In genomic region chr7:116954443-116954838, GRCh38 we compare ENCODE assay signal across 8 cellular contexts. TPM values are rescaled to one million over a fixed set of nuclear protein-coding genes. Genes with fewer than 3 reads are reported as not detected.
A peak's percentile ranks its signal among the peaks of the same experiment; 100 is the strongest.
DNase-seq lines count a peak whose midpoint lies in the region; ATAC-seq, FAIRE-seq and TF ChIP-seq lines count a peak whose summit lies in the region.

No MANE protein-coding gene starts in this region.

- peaks cover 0 to 6% (median 2%) of the 10 kb centered on the region in 7 donors for H3K9me3 Mint-ChIP-seq in CD14-positive monocyte
- H3K9me3 Mint-ChIP-seq in chondrocyte (ENCODE audit: low read depth) = no peaks in the 10 kb centered on the region
- no peaks in the 10 kb centered on the region for H3K9me3 Mint-ChIP-seq in natural killer cell

- peak overlapping the region; percentile 73 for H3K4me3 ChIP-seq in HL-60 (replicated peaks; ENCODE audit: insufficient read depth, low read length)

- H3K4me1 Mint-ChIP-seq in CD14-positive monocyte (peaks cover 31% of the 10 kb centered on the region), chondrocyte (ENCODE audit: low read depth) (peaks cover 35% of the 10 kb centered on the region), natural killer cell (peaks cover 21% of the 10 kb centered on the region in 2 donors)

- no peak for TF ChIP-seq POLR2A in H54 (IDR thresholded peaks at IDR 0.05; ENCODE audit: low read depth, low read length)

- no peak for TF ChIP-seq CTCF in CD14-positive monocyte (IDR thresholded peaks at IDR 0.05)
- TF ChIP-seq CTCF in HL-60 (IDR thresholded peaks at IDR 0.05; ENCODE audit: insufficient read depth, low read length) = no peak
- TF ChIP-seq CTCF in chondrocyte (IDR thresholded peaks at IDR 0.05) = peak; percentile 1
- no peak for TF ChIP-seq CTCF in natural killer cell (IDR thresholded peaks at IDR 0.05)

- DNase-seq in CD14-positive monocyte (ENCODE audit: low spot score) (no peak), HL-60 (ENCODE audit: low read depth in 1 of 2, low spot score in 1 of 2) (no peak), chondrocyte (ENCODE audit: low spot score) (no peak), natural killer cell (no peak), H54 (ENCODE audit: insufficient read length, low spot score) (no peak), GDM1 (lab: John Stamatoyannopoulos, UW) (no peak), NCI-H2029 (lab: John Stamatoyannopoulos, UW) (no peak), AG20443 (ENCODE audit: low spot score) (no peak)

- peak overlapping the region; percentile 94 for H3K27ac ChIP-seq in HL-60 (replicated peaks)

- H3K27me3 ChIP-seq in HL-60 (ENCODE audit: insufficient read depth, poor library complexity, severe bottlenecking) = no peaks in the 10 kb centered on the region

- H3K27ac Mint-ChIP-seq in CD14-positive monocyte = peak overlapping the region; percentile 73 to 94 (median 88)
- H3K27ac Mint-ChIP-seq in chondrocyte (ENCODE audit: unreplicated experiment) = peak overlapping the region; percentile 97
- peak overlapping the region; percentile 19 to 80 for H3K27ac Mint-ChIP-seq in natural killer cell

- peaks cover 0 to 3% of the 10 kb centered on the region in 2 donors for H3K36me3 Mint-ChIP-seq in CD14-positive monocyte
- H3K36me3 Mint-ChIP-seq in chondrocyte (ENCODE audit: low read depth) = no peaks in the 10 kb centered on the region
- no peaks in the 10 kb centered on the region for H3K36me3 Mint-ChIP-seq in natural killer cell

- intact Hi-C loops in CD14-positive monocyte (cut with micrococcal nuclease) = no loop called here
- intact Hi-C loops in natural killer cell (cut with micrococcal nuclease) = no loop called here

- no peak for ATAC-seq in natural killer cell

- no peak for FAIRE-seq in H54 (lab: Jason Lieb, UNC)

- H3K27me3 Mint-ChIP-seq in CD14-positive monocyte (ENCODE audit: low read depth in 3 of 3) = peaks cover 0 to 2% (median 2%) of the 10 kb centered on the region in 3 donors
- no peaks in the 10 kb centered on the region for H3K27me3 Mint-ChIP-seq in chondrocyte (ENCODE audit: low read depth)
- peaks cover 5 to 7% of the 10 kb centered on the region in 2 donors for H3K27me3 Mint-ChIP-seq in natural killer cell (ENCODE audit: low read depth in 2 of 2)

- H3K4me3 Mint-ChIP-seq in CD14-positive monocyte (peak overlapping the region; percentile 99), chondrocyte (ENCODE audit: unreplicated experiment) (peak overlapping the region; percentile 84), natural killer cell (peak overlapping the region; percentile 90)

RNA-seq across cellular contexts. Expression of gene ST7, which starts 1.1 kb away (rescaled TPM):
- 1 to 10 TPM; 3.6 to 5.5 TPM for polyA plus RNA-seq in CD14-positive monocyte
- total RNA-seq in chondrocyte (64.8 to 76.4 TPM (median 69.7 TPM) in 3 replicates), natural killer cell (10 to 100 TPM in 2 of 3 donors, 1 to 10 TPM in 1; 9.8 to 15.7 (median 12.9) TPM)
